ENCODE assay signal across 14 cellular contexts in the genomic region with DNA sequence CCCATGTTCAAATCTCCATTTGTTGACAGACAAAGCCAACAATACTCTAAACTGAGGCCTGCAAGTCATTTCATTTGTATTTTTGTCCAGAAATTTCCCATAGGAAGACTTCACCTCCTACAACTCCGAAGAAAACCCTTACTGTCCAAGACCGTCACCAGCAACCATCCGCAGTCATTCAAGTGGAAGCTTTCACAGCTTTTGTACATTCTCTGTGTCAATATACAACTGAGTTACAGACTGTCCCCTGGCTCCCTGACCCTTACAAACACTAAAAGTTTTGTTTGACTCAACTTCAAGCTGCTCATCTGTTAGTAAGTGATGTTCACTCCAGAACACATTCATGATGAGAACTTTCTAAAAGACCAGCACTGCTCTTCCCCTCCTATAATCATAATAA.
"Had no signal": no experiment of that assay in that cellular context is flagged by ENCODE, and none has a peak within 500 bp of the region (broad histone marks: within the 10 kb centered on the region; RNA-seq: fewer than 3 reads in every experiment).

No MANE protein-coding gene starts in this region.

- H3K9me3 Mint-ChIP-seq: activated T-cell treated with anti-CD3 and anti-CD28 coated beads, Interleukin-2, amount 50 U/mL, for 24 hours; naive thymus-derived CD8-positive, alpha-beta T cell had no signal

- H3K36me3 ChIP-seq: SJSA1 had no signal

- ATAC-seq: activated CD8-positive, alpha-beta memory T cell treated with anti-CD3 and anti-CD28 coated beads, Interleukin-2, amount 10 ng/mL, durations not matched to agents 7 days and 5 days; left colon; naive thymus-derived CD8-positive, alpha-beta T cell had no signal

- H3K4me1 Mint-ChIP-seq: activated CD8-positive, alpha-beta memory T cell treated with anti-CD3 and anti-CD28 coated beads, Interleukin-2, amount 10 ng/mL, durations not matched to agents 7 days and 5 days had no signal

- DNase-seq: activated CD4-positive, alpha-beta T cell treated with anti-CD3 and anti-CD28 coated beads, Interleukin-2, amount 50 U/mL, for 48 hours; activated CD4-positive, CD25-positive, alpha-beta regulatory T cell treated with anti-CD3 and anti-CD28 coated beads, Interleukin-2, amount 50 U/mL, for 72 hours; activated CD8-positive, alpha-beta memory T cell treated with anti-CD3 and anti-CD28 coated beads, Interleukin-2, amount 10 ng/mL, durations not matched to agents 7 days and 5 days; activated gamma-delta T cell treated with Interleukin-2 at 50 U/mL for 16 hours; activated T-cell treated with anti-CD3 and anti-CD28 coated beads, Interleukin-2, amount 50 U/mL, for 24 hours; effector CD4-positive, alpha-beta T cell; left colon; naive thymus-derived CD8-positive, alpha-beta T cell; occipital lobe; stimulated activated CD4-positive, alpha-beta T cell treated with anti-CD3 and anti-CD28 coated beads, Interleukin-4, amount 100 ng/mL, for 4 hours had no signal

- H3K36me3 Mint-ChIP-seq: activated CD8-positive, alpha-beta memory T cell treated with anti-CD3 and anti-CD28 coated beads, Interleukin-2, amount 10 ng/mL, durations not matched to agents 7 days and 5 days; naive thymus-derived CD8-positive, alpha-beta T cell had no signal

- H3K27ac Mint-ChIP-seq: activated CD8-positive, alpha-beta memory T cell treated with anti-CD3 and anti-CD28 coated beads, Interleukin-2, amount 10 ng/mL, durations not matched to agents 7 days and 5 days; activated T-cell treated with anti-CD3 and anti-CD28 coated beads, Interleukin-2, amount 50 U/mL, for 24 hours; naive thymus-derived CD8-positive, alpha-beta T cell had no signal

- H3K4me3 ChIP-seq: lung, SJSA1 had no signal

- H3K27me3 ChIP-seq: SJSA1 had no signal

- H3K4me1 ChIP-seq: SJSA1 had no signal

- H3K4me3 Mint-ChIP-seq: activated CD8-positive, alpha-beta memory T cell treated with anti-CD3 and anti-CD28 coated beads, Interleukin-2, amount 10 ng/mL, durations not matched to agents 7 days and 5 days; activated T-cell treated with anti-CD3 and anti-CD28 coated beads, Interleukin-2, amount 50 U/mL, for 24 hours; naive thymus-derived CD8-positive, alpha-beta T cell had no signal

- FAIRE-seq: astrocyte, colon had no signal

- H3K27ac ChIP-seq: SJSA1 had no signal

- H3K27me3 Mint-ChIP-seq: activated CD8-positive, alpha-beta memory T cell treated with anti-CD3 and anti-CD28 coated beads, Interleukin-2, amount 10 ng/mL, durations not matched to agents 7 days and 5 days; activated T-cell treated with anti-CD3 and anti-CD28 coated beads, Interleukin-2, amount 50 U/mL, for 24 hours; naive thymus-derived CD8-positive, alpha-beta T cell had no signal

- H3K9me3 ChIP-seq: SJSA1 had no signal
